ENCODE assay signal across 37 cellular contexts in the genomic region with DNA sequence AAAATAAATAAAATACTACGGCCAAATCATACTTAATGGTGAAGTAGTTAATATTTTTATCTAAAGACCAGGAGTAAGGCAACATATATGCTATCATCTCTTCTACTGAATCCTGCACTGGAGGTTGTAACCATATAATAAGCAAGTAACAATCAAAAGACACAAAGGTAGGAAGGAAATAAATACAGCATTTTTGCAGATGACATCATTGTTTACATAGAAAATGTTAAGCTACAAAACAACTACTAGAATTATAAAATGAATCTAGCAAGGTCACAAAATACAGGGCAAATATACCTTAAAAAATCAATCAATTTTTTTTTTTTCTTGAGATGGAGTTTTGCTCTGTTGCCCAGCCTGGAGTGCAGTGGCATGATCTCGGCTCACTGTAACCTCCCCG. TPM values are rescaled to one million over a fixed set of nuclear protein-coding genes. Genes with fewer than 3 reads are reported as not detected.
"Had no signal": no experiment of that assay in that cellular context is flagged by ENCODE, and none has a peak within 500 bp of the region (broad histone marks: within the 10 kb centered on the region; RNA-seq: fewer than 3 reads in every experiment).

No MANE protein-coding gene starts in this region.

- H3K4me3 Mint-ChIP-seq: activated B cell treated with CpG ODN at 0.5 μM for 24 hours; activated CD4-positive, alpha-beta memory T cell treated with anti-CD3 and anti-CD28 coated beads for 36 hours; activated CD4-positive, alpha-beta T cell treated with anti-CD3 and anti-CD28 coated beads, Interleukin-2, amount 10 ng/mL, durations not matched to agents 24 days and 14 days; activated CD8-positive, alpha-beta T cell treated with anti-CD3 and anti-CD28 coated beads for 36 hours; activated naive CD4-positive, alpha-beta T cell treated with anti-CD3 and anti-CD28 coated beads, Interleukin-2, amount 10 ng/mL, durations not matched to agents 7 days and 5 days; activated naive CD4-positive, alpha-beta T cell treated with anti-CD3 and anti-CD28 coated beads, Interleukin-2, amount 50 U/mL, for 24 hours; activated naive CD8-positive, alpha-beta T cell; activated naive CD8-positive, alpha-beta T cell treated with anti-CD3 and anti-CD28 coated beads, Interleukin-2, amount 10 ng/mL, durations not matched to agents 7 days and 5 days; activated naive CD8-positive, alpha-beta T cell treated with anti-CD3 and anti-CD28 coated beads, Interleukin-2, amount 50 U/mL, for 24 hours; brain; central memory CD8-positive, alpha-beta T cell; T-helper 1 cell treated with Interleukin-12 subunit alpha and Interleukin-12 subunit beta and Interleukin-4 antibody, amounts not matched to agents 30 μg/mL and 1 μg/mL, for 36 hours; T-helper 2 cell treated with Interferon-gamma antibody and Interleukin-4, amounts not matched to agents 5 μg/mL and 100 μg/mL, for 36 hours had no signal

- H3K36me3 ChIP-seq: ascending aorta, cardiac muscle cell had no signal

- DNase-seq: activated B cell treated with CpG ODN at 0.5 μM for 24 hours; activated CD4-positive, alpha-beta memory T cell treated with anti-CD3 and anti-CD28 coated beads for 36 hours; activated CD4-positive, alpha-beta T cell treated with anti-CD3 and anti-CD28 coated beads for 4 hours; activated CD4-positive, alpha-beta T cell treated with anti-CD3 and anti-CD28 coated beads, Interleukin-2, amount 10 ng/mL, durations not matched to agents 24 days and 14 days; activated CD4-positive, alpha-beta T cell treated with anti-CD3 and anti-CD28 coated beads, Interleukin-2, amount 50 U/mL, for 1 hour; activated CD4-positive, alpha-beta T cell treated with anti-CD3 and anti-CD28 coated beads, Interleukin-2, amount 50 U/mL, for 4 hours; activated CD4-positive, CD25-positive, alpha-beta regulatory T cell treated with anti-CD3 and anti-CD28 coated beads, Interleukin-2, amount 50 U/mL, for 72 hours; activated CD8-positive, alpha-beta memory T cell treated with anti-CD3 and anti-CD28 coated beads, Interleukin-2, amount 50 U/mL, for 4 hours; activated CD8-positive, alpha-beta T cell treated with anti-CD3 and anti-CD28 coated beads for 36 hours; activated effector memory CD4-positive, alpha-beta T cell treated with Interleukin-2 at 50 U/mL for 16 hours; activated gamma-delta T cell; activated naive CD4-positive, alpha-beta T cell treated with anti-CD3 and anti-CD28 coated beads, Interleukin-2, amount 10 ng/mL, durations not matched to agents 7 days and 5 days; activated naive CD4-positive, alpha-beta T cell treated with Interleukin-2 at 50 U/mL for 16 hours; activated naive CD8-positive, alpha-beta T cell treated with anti-CD3 and anti-CD28 coated beads, Interleukin-2, amount 10 ng/mL, durations not matched to agents 7 days and 5 days; activated naive CD8-positive, alpha-beta T cell treated with anti-CD3 and anti-CD28 coated beads, Interleukin-2, amount 50 U/mL, for 24 hours; activated T-cell treated with anti-CD3 and anti-CD28 coated beads for 4 hours; activated T-cell treated with anti-CD3 and anti-CD28 coated beads, Interleukin-2, amount 50 U/mL, for 1 hour; amygdala; anterior cingulate cortex; caudate nucleus; cerebellar nuclear complex; T-helper 1 cell; T-helper 2 cell; T-helper 9 cell had no signal

- H3K27ac Mint-ChIP-seq: activated B cell treated with CpG ODN at 0.5 μM for 24 hours; activated CD4-positive, alpha-beta memory T cell treated with anti-CD3 and anti-CD28 coated beads for 36 hours; activated CD4-positive, alpha-beta T cell treated with anti-CD3 and anti-CD28 coated beads, Interleukin-2, amount 10 ng/mL, durations not matched to agents 24 days and 14 days; activated CD8-positive, alpha-beta T cell treated with anti-CD3 and anti-CD28 coated beads for 36 hours; activated naive CD4-positive, alpha-beta T cell treated with anti-CD3 and anti-CD28 coated beads, Interleukin-2, amount 10 ng/mL, durations not matched to agents 7 days and 5 days; activated naive CD4-positive, alpha-beta T cell treated with anti-CD3 and anti-CD28 coated beads, Interleukin-2, amount 50 U/mL, for 24 hours; activated naive CD8-positive, alpha-beta T cell; activated naive CD8-positive, alpha-beta T cell treated with anti-CD3 and anti-CD28 coated beads, Interleukin-2, amount 10 ng/mL, durations not matched to agents 7 days and 5 days; activated naive CD8-positive, alpha-beta T cell treated with anti-CD3 and anti-CD28 coated beads, Interleukin-2, amount 50 U/mL, for 24 hours; activated T-helper 2 cell treated with anti-CD3 and anti-CD28 coated beads, Interferon-gamma antibody, Interleukin-2, Interleukin-4, amounts not matched to agents 10 μg/mL and 5 μg/mL and 100 μg/mL, durations not matched to agents 14 hours and 24 hours and 36 hours; brain; T-helper 1 cell treated with Interleukin-12 subunit alpha and Interleukin-12 subunit beta and Interleukin-4 antibody, amounts not matched to agents 30 μg/mL and 1 μg/mL, for 36 hours; T-helper 2 cell treated with Interferon-gamma antibody and Interleukin-4, amounts not matched to agents 5 μg/mL and 100 μg/mL, for 36 hours had no signal

- H3K4me3 ChIP-seq: ascending aorta, cardiac muscle cell had no signal

- ATAC-seq: activated CD8-positive, alpha-beta T cell treated with anti-CD3 and anti-CD28 coated beads for 36 hours; activated naive CD8-positive, alpha-beta T cell treated with anti-CD3 and anti-CD28 coated beads, Interleukin-2, amount 50 U/mL, for 24 hours had no signal

- H3K36me3 Mint-ChIP-seq: activated CD4-positive, alpha-beta memory T cell treated with anti-CD3 and anti-CD28 coated beads for 36 hours; activated naive CD4-positive, alpha-beta T cell treated with anti-CD3 and anti-CD28 coated beads, Interleukin-2, amount 10 ng/mL, durations not matched to agents 7 days and 5 days; activated naive CD8-positive, alpha-beta T cell; activated naive CD8-positive, alpha-beta T cell treated with anti-CD3 and anti-CD28 coated beads, Interleukin-2, amount 10 ng/mL, durations not matched to agents 7 days and 5 days; brain had no signal

- H3K27ac ChIP-seq: ascending aorta, cardiac muscle cell, VCaP had no signal

- H3K9me3 ChIP-seq: ascending aorta had no signal

- H3K9me3 Mint-ChIP-seq: activated CD4-positive, alpha-beta T cell treated with anti-CD3 and anti-CD28 coated beads, Interleukin-2, amount 10 ng/mL, durations not matched to agents 24 days and 14 days; activated naive CD4-positive, alpha-beta T cell treated with anti-CD3 and anti-CD28 coated beads, Interleukin-2, amount 10 ng/mL, durations not matched to agents 7 days and 5 days; activated naive CD4-positive, alpha-beta T cell treated with anti-CD3 and anti-CD28 coated beads, Interleukin-2, amount 50 U/mL, for 24 hours; activated naive CD8-positive, alpha-beta T cell treated with anti-CD3 and anti-CD28 coated beads, Interleukin-2, amount 10 ng/mL, durations not matched to agents 7 days and 5 days; activated naive CD8-positive, alpha-beta T cell treated with anti-CD3 and anti-CD28 coated beads, Interleukin-2, amount 50 U/mL, for 24 hours; activated T-helper 2 cell treated with anti-CD3 and anti-CD28 coated beads, Interferon-gamma antibody, Interleukin-2, Interleukin-4, amounts not matched to agents 10 μg/mL and 5 μg/mL and 100 μg/mL, durations not matched to agents 14 hours and 24 hours and 36 hours; central memory CD8-positive, alpha-beta T cell; T-helper 1 cell treated with Interleukin-12 subunit alpha and Interleukin-12 subunit beta and Interleukin-4 antibody, amounts not matched to agents 30 μg/mL and 1 μg/mL, for 36 hours; T-helper 2 cell treated with Interferon-gamma antibody and Interleukin-4, amounts not matched to agents 5 μg/mL and 100 μg/mL, for 36 hours had no signal

- H3K27me3 Mint-ChIP-seq: activated CD4-positive, alpha-beta memory T cell treated with anti-CD3 and anti-CD28 coated beads for 36 hours; activated naive CD4-positive, alpha-beta T cell treated with anti-CD3 and anti-CD28 coated beads, Interleukin-2, amount 50 U/mL, for 24 hours; activated naive CD8-positive, alpha-beta T cell treated with anti-CD3 and anti-CD28 coated beads, Interleukin-2, amount 10 ng/mL, durations not matched to agents 7 days and 5 days had no signal

- H3K4me1 Mint-ChIP-seq: activated B cell treated with CpG ODN at 0.5 μM for 24 hours; activated CD4-positive, alpha-beta T cell treated with anti-CD3 and anti-CD28 coated beads, Interleukin-2, amount 10 ng/mL, durations not matched to agents 24 days and 14 days; activated naive CD4-positive, alpha-beta T cell treated with anti-CD3 and anti-CD28 coated beads, Interleukin-2, amount 10 ng/mL, durations not matched to agents 7 days and 5 days; activated naive CD4-positive, alpha-beta T cell treated with anti-CD3 and anti-CD28 coated beads, Interleukin-2, amount 50 U/mL, for 24 hours; activated naive CD8-positive, alpha-beta T cell treated with anti-CD3 and anti-CD28 coated beads, Interleukin-2, amount 10 ng/mL, durations not matched to agents 7 days and 5 days; activated naive CD8-positive, alpha-beta T cell treated with anti-CD3 and anti-CD28 coated beads, Interleukin-2, amount 50 U/mL, for 24 hours; central memory CD8-positive, alpha-beta T cell had no signal

- H3K4me1 ChIP-seq: ascending aorta had no signal

- H3K27me3 ChIP-seq: ascending aorta, cardiac muscle cell had no signal

- FAIRE-seq: bronchial epithelial cell, TTC549 had no signal

RNA-seq across cellular contexts. Expression of a gene that starts 51.6 kb away (rescaled TPM):
- total RNA-seq: activated B cell treated with CpG ODN at 0.5 μM for 24 hours; activated CD4-positive, alpha-beta T cell treated with anti-CD3 and anti-CD28 coated beads, Interleukin-2, amount 10 ng/mL, durations not matched to agents 24 days and 14 days; activated CD8-positive, alpha-beta memory T cell treated with anti-CD3 and anti-CD28 coated beads for 36 hours; activated CD8-positive, alpha-beta T cell treated with anti-CD3 and anti-CD28 coated beads for 36 hours; activated naive CD8-positive, alpha-beta T cell treated with anti-CD3 and anti-CD28 coated beads, Interleukin-2, amount 10 ng/mL, durations not matched to agents 7 days and 5 days; activated T-helper 2 cell treated with anti-CD3 and anti-CD28 coated beads, Interferon-gamma antibody, Interleukin-2, Interleukin-4, amounts not matched to agents 10 μg/mL and 5 μg/mL and 100 μg/mL, durations not matched to agents 14 hours and 24 hours and 36 hours had no signal
- polyA plus RNA-seq: cardiac muscle cell had no signal
